In the genomic region with DNA sequence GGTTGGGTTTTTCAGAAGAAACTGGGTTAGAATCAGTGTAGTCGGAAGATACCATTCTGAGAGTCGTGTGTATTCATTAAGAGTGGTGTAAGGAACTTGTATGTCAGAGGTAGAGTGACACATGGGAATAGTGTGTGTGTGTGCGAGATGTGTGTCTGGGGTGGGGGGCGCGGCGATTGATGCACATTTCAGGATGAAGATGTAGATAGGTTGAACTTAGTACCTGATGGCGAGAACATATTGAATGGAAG, we compare ENCODE assay signal across 9 cellular contexts. TPM values are rescaled to one million over a fixed set of nuclear protein-coding genes. Genes with fewer than 3 reads are reported as not detected.
DNase-seq lines count a peak whose midpoint lies in the region; ATAC-seq and TF ChIP-seq lines count a peak whose summit lies in the region.
"Had no signal": no experiment of that assay in that cellular context is flagged by ENCODE, and none has a peak within 500 bp of the region (broad histone marks: within the 10 kb centered on the region; RNA-seq: fewer than 3 reads in every experiment).

No MANE protein-coding gene starts in this region.

- H3K27ac Mint-ChIP-seq in activated CD4-positive, alpha-beta T cell treated with anti-CD3 and anti-CD28 coated beads, Interleukin-2, amount 10 ng/mL, durations not matched to agents 7 days and 5 days = peak overlapping the region; percentile 99
- H3K27ac Mint-ChIP-seq in activated naive CD8-positive, alpha-beta T cell treated with anti-CD3 and anti-CD28 coated beads, Interleukin-2, amount 10 ng/mL, durations not matched to agents 7 days and 5 days = peak overlapping the region; percentile 98

- H3K4me3 ChIP-seq in kidney epithelial cell (ENCODE audit: low read depth, low read length) (peak overlapping the region; percentile 70), thoracic aorta (peak overlapping the region; percentile 98)

- TF ChIP-seq CTCF in kidney epithelial cell (IDR thresholded peaks at IDR 0.05; ENCODE audit: insufficient read depth, low read length, poor library complexity, severe bottlenecking) = no peak
- no peak for TF ChIP-seq CTCF in thoracic aorta (IDR thresholded peaks at IDR 0.05)

- H3K4me1 ChIP-seq in thoracic aorta (ENCODE audit: control insufficient read depth in 1 of 2, low read depth in 2 of 2) = peaks cover 6 to 25% of the 10 kb centered on the region in 2 donors

- H3K4me1 Mint-ChIP-seq in activated CD4-positive, alpha-beta T cell treated with anti-CD3 and anti-CD28 coated beads, Interleukin-2, amount 10 ng/mL, durations not matched to agents 7 days and 5 days = peaks cover 34% of the 10 kb centered on the region
- H3K4me1 Mint-ChIP-seq in activated naive CD8-positive, alpha-beta T cell treated with anti-CD3 and anti-CD28 coated beads, Interleukin-2, amount 10 ng/mL, durations not matched to agents 7 days and 5 days = peaks cover 22% of the 10 kb centered on the region

- H3K27me3 ChIP-seq in kidney epithelial cell (ENCODE audit: control insufficient read depth, insufficient read depth, low read length) (no peaks in the 10 kb centered on the region), thoracic aorta (replicated peaks; ENCODE audit: insufficient read depth) (no peaks in the 10 kb centered on the region)

- CTCF ChIA-PET in activated CD4-positive, alpha-beta T cell treated with anti-CD3 and anti-CD28 coated beads, Interleukin-2, amount 10 ng/mL, durations not matched to agents 7 days and 5 days (lab: Charles Lee) = interaction anchor here (0.9 to 1.2 kb wide), 2 partner anchors 105 to 161 kb away, joined by 3 read pairs; no protein-coding TSS in a partner anchor

- DNase-seq in activated CD4-positive, alpha-beta T cell treated with anti-CD3 and anti-CD28 coated beads, Interleukin-2, amount 10 ng/mL, durations not matched to agents 7 days and 5 days = no peak
- no peak for DNase-seq in activated CD4-positive, alpha-beta T cell treated with anti-CD3 and anti-CD28 coated beads for 1 hour
- DNase-seq in activated naive CD8-positive, alpha-beta T cell treated with anti-CD3 and anti-CD28 coated beads, Interleukin-2, amount 10 ng/mL, durations not matched to agents 7 days and 5 days = no peak
- no peak for DNase-seq in kidney epithelial cell (ENCODE audit: low read depth)
- no peak for DNase-seq in thoracic aorta (ENCODE audit: low spot score)
- no peak for DNase-seq in activated gamma-delta T cell treated with Interleukin-2 at 50 U/mL for 16 hours
- DNase-seq: NCI-H2029 treated with DMSO at 0.1 percent for 48 hours had no signal

- H3K36me3 Mint-ChIP-seq in activated CD4-positive, alpha-beta T cell treated with anti-CD3 and anti-CD28 coated beads, Interleukin-2, amount 10 ng/mL, durations not matched to agents 7 days and 5 days (ENCODE audit: low read depth) = peaks cover 16% of the 10 kb centered on the region
- peaks cover 14% of the 10 kb centered on the region for H3K36me3 Mint-ChIP-seq in activated naive CD8-positive, alpha-beta T cell treated with anti-CD3 and anti-CD28 coated beads, Interleukin-2, amount 10 ng/mL, durations not matched to agents 7 days and 5 days

- H3K4me3 Mint-ChIP-seq in activated CD4-positive, alpha-beta T cell treated with anti-CD3 and anti-CD28 coated beads, Interleukin-2, amount 10 ng/mL, durations not matched to agents 7 days and 5 days = peak overlapping the region; percentile 98
- H3K4me3 Mint-ChIP-seq in activated naive CD8-positive, alpha-beta T cell treated with anti-CD3 and anti-CD28 coated beads, Interleukin-2, amount 10 ng/mL, durations not matched to agents 7 days and 5 days = peak overlapping the region; percentile 94

- H3K36me3 ChIP-seq in kidney epithelial cell (ENCODE audit: control insufficient read depth, insufficient read depth, low read length) (no peaks in the 10 kb centered on the region), thoracic aorta (no peaks in the 10 kb centered on the region)

- H3K9me3 Mint-ChIP-seq in activated CD4-positive, alpha-beta T cell treated with anti-CD3 and anti-CD28 coated beads, Interleukin-2, amount 10 ng/mL, durations not matched to agents 7 days and 5 days = no peaks in the 10 kb centered on the region
- no peaks in the 10 kb centered on the region for H3K9me3 Mint-ChIP-seq in activated naive CD8-positive, alpha-beta T cell treated with anti-CD3 and anti-CD28 coated beads, Interleukin-2, amount 10 ng/mL, durations not matched to agents 7 days and 5 days

- no peak for ATAC-seq in activated naive CD8-positive, alpha-beta T cell treated with anti-CD3 and anti-CD28 coated beads, Interleukin-2, amount 10 ng/mL, durations not matched to agents 7 days and 5 days (ENCODE audit: low read depth)
- ATAC-seq in thoracic aorta (ENCODE audit: insufficient number of reproducible peaks, low FRiP score, low read depth) (no peak), GM18870 (IDR thresholded peaks at IDR 0.05; ENCODE audit: unreplicated experiment) (no peak), GM19467 (IDR thresholded peaks at IDR 0.05; ENCODE audit: unreplicated experiment) (no peak)

- H3K27ac ChIP-seq in thoracic aorta = no peak overlapping the region

- POLR2A ChIA-PET in activated CD4-positive, alpha-beta T cell treated with anti-CD3 and anti-CD28 coated beads, Interleukin-2, amount 10 ng/mL, durations not matched to agents 7 days and 5 days (lab: Charles Lee) = interaction anchor here (0.7 kb wide), 1 partner anchor 78 kb away, joined by 3 read pairs; no protein-coding TSS in a partner anchor
- POLR2A ChIA-PET in activated naive CD8-positive, alpha-beta T cell treated with anti-CD3 and anti-CD28 coated beads, Interleukin-2, amount 10 ng/mL, durations not matched to agents 7 days and 5 days (lab: Charles Lee) = interaction anchor here (0.6 to 2.7 kb wide), 6 partner anchors 25 to 161 kb away, joined by 3 to 21 read pairs (median 4); partner anchors contain the start of gene ARPC5

- no peaks in the 10 kb centered on the region for H3K27me3 Mint-ChIP-seq in activated CD4-positive, alpha-beta T cell treated with anti-CD3 and anti-CD28 coated beads, Interleukin-2, amount 10 ng/mL, durations not matched to agents 7 days and 5 days
- H3K27me3 Mint-ChIP-seq in activated naive CD8-positive, alpha-beta T cell treated with anti-CD3 and anti-CD28 coated beads, Interleukin-2, amount 10 ng/mL, durations not matched to agents 7 days and 5 days = no peaks in the 10 kb centered on the region

- no peaks in the 10 kb centered on the region for H3K9me3 ChIP-seq in thoracic aorta

RNA-seq across cellular contexts. Expression of gene SMG7, which starts 0.9 kb away (rescaled TPM):
- 10 to 100 TPM; 72.4 to 87.3 TPM for total RNA-seq in activated CD4-positive, alpha-beta T cell treated with anti-CD3 and anti-CD28 coated beads, Interleukin-2, amount 10 ng/mL, durations not matched to agents 7 days and 5 days
- 10 to 100 TPM; 73.6 to 76.0 TPM for total RNA-seq in activated naive CD8-positive, alpha-beta T cell treated with anti-CD3 and anti-CD28 coated beads, Interleukin-2, amount 10 ng/mL, durations not matched to agents 7 days and 5 days
- 54.3 and 62.2 TPM in 2 replicates for total RNA-seq in kidney epithelial cell
- 10 to 100 TPM; 29.8 to 41.9 TPM for total RNA-seq in thoracic aorta

RNA-seq across cellular contexts. Expression of gene NMNAT2, which starts 55.0 kb away (rescaled TPM):
- total RNA-seq in activated CD4-positive, alpha-beta T cell treated with anti-CD3 and anti-CD28 coated beads, Interleukin-2, amount 10 ng/mL, durations not matched to agents 7 days and 5 days = not detected
- total RNA-seq in activated naive CD8-positive, alpha-beta T cell treated with anti-CD3 and anti-CD28 coated beads, Interleukin-2, amount 10 ng/mL, durations not matched to agents 7 days and 5 days = not detected
- total RNA-seq in kidney epithelial cell = 0.27 and 1.0 TPM in 2 replicates
- 1 to 10 TPM in 1 of 2 donors, under 1 TPM in 1; 0.68 to 1.1 TPM for total RNA-seq in thoracic aorta
